8 cellular contexts compared by ENCODE assay signal in the genomic region with DNA sequence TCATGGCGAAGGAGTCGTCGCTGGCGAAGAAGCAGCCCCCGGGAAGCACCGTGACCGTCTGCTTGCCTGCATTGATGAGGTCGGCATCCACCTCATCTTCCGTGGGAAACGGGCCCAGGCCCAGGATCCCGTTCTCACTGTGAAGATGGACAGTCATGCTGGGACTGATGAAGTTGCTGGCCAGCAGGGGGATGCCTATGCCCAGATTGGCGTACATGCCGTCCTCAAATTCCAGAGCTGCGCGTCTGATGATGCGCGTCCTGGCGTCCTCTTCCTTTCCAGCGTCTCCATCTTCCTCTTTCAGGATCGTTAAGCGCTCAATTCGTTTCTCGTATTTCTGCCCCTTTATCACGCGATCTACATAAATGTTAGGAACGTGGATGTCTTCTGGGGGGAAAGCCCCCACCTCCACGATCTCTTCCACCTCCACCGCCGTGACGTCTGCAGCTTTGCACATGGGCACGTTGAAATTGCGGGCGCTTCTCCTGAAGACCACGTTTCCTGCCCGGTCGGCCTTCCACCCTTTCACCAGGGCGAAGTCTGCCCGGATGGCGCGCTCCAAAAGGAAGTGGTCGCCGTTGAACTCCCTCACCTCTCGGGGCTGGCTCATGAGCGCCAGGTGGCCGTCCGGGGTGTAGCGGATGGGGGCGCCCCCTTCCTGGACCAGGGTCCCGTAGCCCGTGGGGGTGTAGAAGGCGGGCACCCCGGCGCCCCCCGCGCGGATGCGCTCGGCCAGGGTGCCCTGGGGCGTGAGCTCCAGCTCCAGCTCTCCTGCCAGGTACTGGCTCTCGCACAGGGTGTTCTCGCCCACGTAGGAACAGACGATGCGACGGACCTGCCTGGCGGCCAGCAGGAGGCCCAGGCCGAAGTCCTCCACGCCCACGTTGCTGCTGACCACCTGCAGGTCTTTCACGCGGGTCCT. TPM values are rescaled to one million over a fixed set of nuclear protein-coding genes. Genes with fewer than 3 reads are reported as not detected.
DNase-seq lines count a peak whose midpoint lies in the region; ATAC-seq and TF ChIP-seq lines count a peak whose summit lies in the region.
"Not testable (repeated sequence)": the region's sequence is repeated elsewhere in the genome, so short reads cannot be mapped to it uniquely, and the experiment has no call there.

No MANE protein-coding gene starts in this region.

- CTCF ChIA-PET in CD4-positive, alpha-beta T cell (lab: Charles Lee) = not testable (repeated sequence)

- H3K9ac ChIP-seq in endodermal cell (ENCODE audit: extremely low read depth, low read length, poor library complexity, severe bottlenecking) = not testable (repeated sequence)

- not testable (repeated sequence) for H3K27me3 ChIP-seq in CD4-positive, alpha-beta T cell (ENCODE audit: control insufficient read depth, insufficient read depth, low read length); endodermal cell (ENCODE audit: control insufficient read depth, insufficient read depth, low read length, poor library complexity, severe bottlenecking); kidney epithelial cell (ENCODE audit: control insufficient read depth, insufficient read depth, low read length)

- not testable (repeated sequence) for H3K4me3 ChIP-seq in endodermal cell (ENCODE audit: low read length)
- H3K4me3 ChIP-seq in kidney epithelial cell (ENCODE audit: low read depth, low read length) = peak overlapping the region; percentile 7

- not testable (repeated sequence) for H3K27me3 Mint-ChIP-seq in CD4-positive, alpha-beta T cell; progenitor cell of endocrine pancreas; stimulated activated memory B cell treated with anti-CD40 and anti-IgM and Interleukin-4, amounts not matched to agents 10 μg/mL and 1 μg/mL and 100 μg/mL, for 72 hours
- peaks cover 17% of the 10 kb centered on the region for H3K27me3 Mint-ChIP-seq in endodermal cell (ENCODE audit: insufficient read depth)

- H3K36me3 Mint-ChIP-seq in CD4-positive, alpha-beta T cell (ENCODE audit: low read depth); endodermal cell (ENCODE audit: low read depth); progenitor cell of endocrine pancreas (ENCODE audit: insufficient read depth); stimulated activated memory B cell treated with anti-CD40 and anti-IgM and Interleukin-4, amounts not matched to agents 10 μg/mL and 1 μg/mL and 100 μg/mL, for 72 hours: not testable (repeated sequence)

- H3K27ac Mint-ChIP-seq in CD4-positive, alpha-beta T cell; endodermal cell; progenitor cell of endocrine pancreas; stimulated activated memory B cell treated with anti-CD40 and anti-IgM and Interleukin-4, amounts not matched to agents 10 μg/mL and 1 μg/mL and 100 μg/mL, for 72 hours: not testable (repeated sequence)

- intact Hi-C loops in CD4-positive, alpha-beta T cell (cut with DNase I, micrococcal nuclease) = not testable (repeated sequence)

- not testable (repeated sequence) for H3K4me1 ChIP-seq in endodermal cell (ENCODE audit: control insufficient read depth, insufficient read depth, low read length)

- peak overlapping the region; percentile 30 for H3K4me3 Mint-ChIP-seq in CD4-positive, alpha-beta T cell
- H3K4me3 Mint-ChIP-seq in endodermal cell = peak overlapping the region; percentile 54
- peak overlapping the region; percentile 57 for H3K4me3 Mint-ChIP-seq in progenitor cell of endocrine pancreas (ENCODE audit: low read depth)
- H3K4me3 Mint-ChIP-seq in stimulated activated memory B cell treated with anti-CD40 and anti-IgM and Interleukin-4, amounts not matched to agents 10 μg/mL and 1 μg/mL and 100 μg/mL, for 72 hours = peak overlapping the region; percentile 65

- H3K9me3 Mint-ChIP-seq in CD4-positive, alpha-beta T cell; endodermal cell; progenitor cell of endocrine pancreas (ENCODE audit: low read depth); stimulated activated memory B cell treated with anti-CD40 and anti-IgM and Interleukin-4, amounts not matched to agents 10 μg/mL and 1 μg/mL and 100 μg/mL, for 72 hours: not testable (repeated sequence)

- not testable (repeated sequence) for TF ChIP-seq CTCF in CD4-positive, alpha-beta T cell (IDR thresholded peaks at IDR 0.05); endodermal cell (conservative IDR thresholded peaks at IDR 0.05); kidney epithelial cell (IDR thresholded peaks at IDR 0.05; ENCODE audit: insufficient read depth, low read length, poor library complexity, severe bottlenecking); progenitor cell of endocrine pancreas (IDR thresholded peaks at IDR 0.05; ENCODE audit: unreplicated experiment)

- not testable (repeated sequence) for H3K4me1 Mint-ChIP-seq in CD4-positive, alpha-beta T cell (ENCODE audit: low read depth); endodermal cell; progenitor cell of endocrine pancreas (ENCODE audit: low read depth); stimulated activated memory B cell treated with anti-CD40 and anti-IgM and Interleukin-4, amounts not matched to agents 10 μg/mL and 1 μg/mL and 100 μg/mL, for 72 hours

- WGBS in endodermal cell (ENCODE audit: insufficient coverage in 1 of 2, insufficient read length in 1 of 2), 2 experiments = 88 to 100% methylated on average over 2 to 17 of the region's 71 CpGs

- POLR2A ChIA-PET in CD4-positive, alpha-beta T cell (lab: Charles Lee) = not testable (repeated sequence)

- not testable (repeated sequence) for H3K9me3 ChIP-seq in CD4-positive, alpha-beta T cell (ENCODE audit: control insufficient read depth, low read length); endodermal cell (ENCODE audit: control insufficient read depth, low read length)

- not testable (repeated sequence) for DNase-seq in CD4-positive, alpha-beta T cell; endodermal cell; kidney epithelial cell (ENCODE audit: low read depth); progenitor cell of endocrine pancreas (ENCODE audit: low spot score, unreplicated experiment)
- peak; percentile 54 for DNase-seq in activated naive CD4-positive, alpha-beta T cell treated with anti-CD3 and anti-CD28 coated beads, Interleukin-2, amount 50 U/mL, for 16 hours

- H3K27ac ChIP-seq in CD4-positive, alpha-beta T cell (ENCODE audit: low read depth, low read length); endodermal cell (ENCODE audit: low read depth, low read length): not testable (repeated sequence)

- peak; percentile 30 for ATAC-seq in CD4-positive, alpha-beta T cell (ENCODE audit: poor library complexity)
- ATAC-seq in HG03108 (IDR thresholded peaks at IDR 0.05; ENCODE audit: unreplicated experiment) = peak; percentile 61
- ATAC-seq in activated CD4-positive, CD25-positive, alpha-beta regulatory T cell treated with anti-CD3 and anti-CD28 coated beads, Interleukin-2, amount 50 U/mL, for 24 hours = peak; percentile 42 to 59
- peak; percentile 72 for ATAC-seq in stimulated activated memory B cell treated with anti-CD40 and anti-IgM and Interleukin-4, amounts not matched to agents 10 μg/mL and 1 μg/mL and 100 μg/mL, for 72 hours

- H3K36me3 ChIP-seq in endodermal cell (ENCODE audit: control insufficient read depth, insufficient read depth, low read length); kidney epithelial cell (ENCODE audit: control insufficient read depth, insufficient read depth, low read length): not testable (repeated sequence)

RNA-seq across cellular contexts. Expression of a gene that starts 0.8 kb away (rescaled TPM):
- not detected for total RNA-seq in CD4-positive, alpha-beta T cell
- 1 to 10 TPM; 1.8 TPM for total RNA-seq in endodermal cell
- 0.43 TPM for polyA plus RNA-seq in endodermal cell (2013, experiment 1 of 2)
- not detected for polyA plus RNA-seq in endodermal cell (2013, experiment 2 of 2)
- 5.9 and 7.0 TPM in 2 replicates for total RNA-seq in kidney epithelial cell
- 0.38 TPM in 1 of 2 replicates, not detected in the other for total RNA-seq in progenitor cell of endocrine pancreas

RNA-seq across cellular contexts. Expression of a gene that starts 18.3 kb away (rescaled TPM):
- under 1 TPM in 1 of 2 experiments, not detected in 1; 0.06 TPM for total RNA-seq in CD4-positive, alpha-beta T cell
- total RNA-seq in endodermal cell (under 1 TPM; 0.13 to 0.29 TPM), kidney epithelial cell (2.8 and 4.3 TPM in 2 replicates), progenitor cell of endocrine pancreas (0.75 and 0.91 TPM in 2 replicates)
- 0.36 TPM for polyA plus RNA-seq in endodermal cell (2013, experiment 1 of 2)
- 0.33 TPM for polyA plus RNA-seq in endodermal cell (2013, experiment 2 of 2)

RNA-seq across cellular contexts. Expression of a gene that starts 31.7 kb away (rescaled TPM):
- total RNA-seq in CD4-positive, alpha-beta T cell = 10 to 100 TPM; 45.0 to 46.7 TPM
- total RNA-seq in endodermal cell (10 to 100 TPM; 39.5 to 59.4 TPM), kidney epithelial cell (58.2 and 60.0 TPM in 2 replicates), progenitor cell of endocrine pancreas (47.4 and 51.7 TPM in 2 replicates)
- polyA plus RNA-seq in endodermal cell (2013, experiment 1 of 2) = 51.8 TPM
- polyA plus RNA-seq in endodermal cell (2013, experiment 2 of 2) = 46.9 TPM
